19 cellular contexts compared by ENCODE assay signal in the genomic region with DNA sequence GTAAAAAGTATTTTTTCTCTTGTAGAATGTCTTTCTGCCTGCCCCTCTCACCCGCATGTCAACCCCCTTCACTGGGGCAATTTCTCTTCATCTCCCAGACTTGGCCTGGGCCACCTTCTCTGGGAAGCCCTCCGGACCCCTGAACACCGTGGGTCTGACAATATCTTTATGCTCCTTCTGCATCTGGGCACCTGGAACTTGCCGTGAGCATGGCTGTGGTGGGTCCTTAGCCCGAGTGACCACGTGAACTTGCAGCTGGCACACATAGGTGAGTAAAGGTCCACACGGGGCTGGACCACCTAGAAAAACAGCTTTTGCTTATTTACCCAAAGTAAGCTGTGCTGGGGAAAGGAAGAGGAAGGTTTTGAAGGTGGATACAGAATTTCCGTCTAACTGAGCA.
A peak's percentile ranks its signal among the peaks of the same experiment; 100 is the strongest.
DNase-seq lines count a peak whose midpoint lies in the region; ATAC-seq and TF ChIP-seq lines count a peak whose summit lies in the region.
"Had no signal": no experiment of that assay in that cellular context is flagged by ENCODE, and none has a peak within 500 bp of the region (broad histone marks: within the 10 kb centered on the region; RNA-seq: fewer than 3 reads in every experiment).

No MANE protein-coding gene starts in this region.

- H3K36me3 ChIP-seq in BLaER1 (no peaks in the 10 kb centered on the region), neural progenitor cell (no peaks in the 10 kb centered on the region)
- H3K36me3 ChIP-seq: BLaER1 treated with 17β-estradiol and CSF1 and Interleukin-3, amounts not matched to agents 10 nM and 100 nM; HAP-1 had no signal

- peaks cover 10% of the 10 kb centered on the region for H3K27me3 Mint-ChIP-seq in neural progenitor cell (ENCODE audit: insufficient read depth, low read depth)
- H3K27me3 Mint-ChIP-seq: B cell; CD4-positive, alpha-beta memory T cell had no signal

- H3F3A ChIP-seq in neural progenitor cell (ENCODE audit: low read depth): no peaks in the 10 kb centered on the region

- ATAC-seq in GM21717 (IDR thresholded peaks at IDR 0.05; ENCODE audit: unreplicated experiment): no peak

- H3K4me1 Mint-ChIP-seq in neural progenitor cell: peaks cover 7% of the 10 kb centered on the region
- H3K4me1 Mint-ChIP-seq: B cell, CD14-positive monocyte had no signal

- DNase-seq in activated CD8-positive, alpha-beta memory T cell treated with anti-CD3 and anti-CD28 coated beads for 24 hours: peak; percentile 7
- DNase-seq in activated CD8-positive, alpha-beta memory T cell treated with anti-CD3 and anti-CD28 coated beads, Interleukin-2, amount 50 U/mL, for 48 hours: no peak
- DNase-seq in neural progenitor cell (ENCODE audit: low spot score): no peak
- no peak for DNase-seq in CD1c-positive myeloid dendritic cell (ENCODE audit: extremely low spot score)
- DNase-seq: Calu3; CD4-positive, alpha-beta memory T cell; COR-L47; DMS53; DMS79 treated with DMSO at 0.1 percent for 48 hours; GF-D8; GOT3; HFFc6 had no signal

- H3K4me3 Mint-ChIP-seq in neural progenitor cell: no peak overlapping the region
- H3K4me3 Mint-ChIP-seq: B cell; CD14-positive monocyte; CD4-positive, alpha-beta memory T cell; HFFc6 had no signal

- H4K20me1 ChIP-seq in BLaER1: no peaks in the 10 kb centered on the region
- H4K20me1 ChIP-seq in neural progenitor cell (ENCODE audit: low read depth): no peaks in the 10 kb centered on the region
- H4K20me1 ChIP-seq: BLaER1 treated with 17β-estradiol and CSF1 and Interleukin-3, amounts not matched to agents 10 nM and 100 nM had no signal

- H3K27me3 ChIP-seq in BLaER1: no peaks in the 10 kb centered on the region
- no peaks in the 10 kb centered on the region for H3K27me3 ChIP-seq in neural progenitor cell
- H3K27me3 ChIP-seq: BLaER1 treated with 17β-estradiol and CSF1 and Interleukin-3, amounts not matched to agents 10 nM and 100 nM had no signal

- TF ChIP-seq CTCF in neural progenitor cell (IDR thresholded peaks at IDR 0.05): no peak

- H3K4me1 ChIP-seq in BLaER1 (peaks cover 38% of the 10 kb centered on the region), neural progenitor cell (no peaks in the 10 kb centered on the region)
- H3K4me1 ChIP-seq: HAP-1 had no signal

- H3K79me2 ChIP-seq in neural progenitor cell (ENCODE audit: low read depth): no peaks in the 10 kb centered on the region

- peaks cover 40% of the 10 kb centered on the region for H3K9me3 Mint-ChIP-seq in neural progenitor cell

- no peak overlapping the region for H3K27ac ChIP-seq in BLaER1
- no peak overlapping the region for H3K27ac ChIP-seq in neural progenitor cell
- H3K27ac ChIP-seq: 22Rv1 had no signal

- no peak overlapping the region for H3K4me3 ChIP-seq in BLaER1
- no peak overlapping the region for H3K4me3 ChIP-seq in neural progenitor cell
- H3K4me3 ChIP-seq: BLaER1 treated with 17β-estradiol and CSF1 and Interleukin-3, amounts not matched to agents 10 nM and 100 nM; HAP-1 had no signal

- H3K4me2 ChIP-seq in BLaER1: 0 out of 2 replicates have a peak overlapping the region, but pooled peaks have one; percentile 46
- H3K4me2 ChIP-seq in neural progenitor cell: no peak overlapping the region

- no peak overlapping the region for H2AFZ ChIP-seq in neural progenitor cell (replicated peaks)

- H3K9me3 ChIP-seq in BLaER1 (peaks cover 24% of the 10 kb centered on the region), neural progenitor cell (ENCODE audit: low read depth) (no peaks in the 10 kb centered on the region)
- H3K9me3 ChIP-seq: HAP-1 had no signal

- H3K27ac Mint-ChIP-seq in neural progenitor cell: peak overlapping the region; percentile 5
- H3K27ac Mint-ChIP-seq: B cell; CD14-positive monocyte; CD4-positive, alpha-beta memory T cell; HFFc6 had no signal

- peaks cover 9% of the 10 kb centered on the region for H3K36me3 Mint-ChIP-seq in neural progenitor cell
- H3K36me3 Mint-ChIP-seq: CD14-positive monocyte; CD4-positive, alpha-beta memory T cell had no signal

- H3K9ac ChIP-seq in BLaER1 (no peak overlapping the region), neural progenitor cell (no peak overlapping the region)
- H3K9ac ChIP-seq: BLaER1 treated with 17β-estradiol and CSF1 and Interleukin-3, amounts not matched to agents 10 nM and 100 nM had no signal
